10 cellular contexts compared by ENCODE assay signal in genomic region chr5:146947181-146947941, GRCh38.
DNase-seq lines count a peak whose midpoint lies in the region; ATAC-seq and TF ChIP-seq lines count a peak whose summit lies in the region.
"Had no signal": no experiment of that assay in that cellular context is flagged by ENCODE, and none has a peak within 500 bp of the region (broad histone marks: within the 10 kb centered on the region; RNA-seq: fewer than 3 reads in every experiment).

No MANE protein-coding gene starts in this region.

- no peak overlapping the region for H3K27ac ChIP-seq in DND-41 (ENCODE audit: low read length)
- H3K27ac ChIP-seq: SJCRH30, thoracic aorta had no signal

- no peaks in the 10 kb centered on the region for H3K9me3 Mint-ChIP-seq in activated T-helper 1 cell treated with anti-CD3 and anti-CD28 coated beads, Interleukin-12 subunit alpha, Interleukin-12 subunit beta, Interleukin-2, Interleukin-4 antibody, amounts not matched to agents 30 ng/mL and 10 ng/mL and 1 ng/mL, durations not matched to agents 14 hours and 24 hours and 36 hours

- 0 out of 3 replicates have a peak, but pooled peaks have one; percentile 42 for ATAC-seq in DND-41 (ENCODE audit: insufficient read depth, low read depth)
- peak; percentile 66 for ATAC-seq in GM21576 (IDR thresholded peaks at IDR 0.05; ENCODE audit: unreplicated experiment)

- TF ChIP-seq CTCF in DND-41 (IDR thresholded peaks at IDR 0.05; ENCODE audit: borderline replicate concordance, extremely low read depth, low read length, poor library complexity, severe bottlenecking) = peak; percentile 58
- TF ChIP-seq CTCF in fibroblast of pulmonary artery (IDR thresholded peaks at IDR 0.05; ENCODE audit: low read length, missing control alignments) = peak; percentile 19

- intact Hi-C loops in activated T-helper 1 cell treated with anti-CD3 and anti-CD28 coated beads, Interleukin-12 subunit alpha, Interleukin-12 subunit beta, Interleukin-2, Interleukin-4 antibody, amounts not matched to agents 30 ng/mL and 10 ng/mL and 1 ng/mL, durations not matched to agents 14 hours and 24 hours and 36 hours (cut with micrococcal nuclease) = no loop called here

- no peaks in the 10 kb centered on the region for H4K20me1 ChIP-seq in DND-41 (ENCODE audit: insufficient read depth, low read length)

- H3K4me1 ChIP-seq in DND-41 (ENCODE audit: insufficient read depth, low read length) (no peaks in the 10 kb centered on the region), NT2/D1 (ENCODE audit: insufficient read depth, insufficient read length) (no peaks in the 10 kb centered on the region)
- H3K4me1 ChIP-seq: SJCRH30 had no signal

- H2AFZ ChIP-seq in DND-41 (ENCODE audit: low read depth, low read length) = 0 out of 2 replicates have a peak overlapping the region, but pooled peaks have one; percentile 26

- no peak overlapping the region for H3K27ac Mint-ChIP-seq in activated T-helper 1 cell treated with anti-CD3 and anti-CD28 coated beads, Interleukin-12 subunit alpha, Interleukin-12 subunit beta, Interleukin-2, Interleukin-4 antibody, amounts not matched to agents 30 ng/mL and 10 ng/mL and 1 ng/mL, durations not matched to agents 14 hours and 24 hours and 36 hours

- H3K27me3 Mint-ChIP-seq in activated T-helper 1 cell treated with anti-CD3 and anti-CD28 coated beads, Interleukin-12 subunit alpha, Interleukin-12 subunit beta, Interleukin-2, Interleukin-4 antibody, amounts not matched to agents 30 ng/mL and 10 ng/mL and 1 ng/mL, durations not matched to agents 14 hours and 24 hours and 36 hours (ENCODE audit: insufficient read depth) = peaks cover 4% of the 10 kb centered on the region

- peak; percentile 14 for DNase-seq in DND-41
- peak; percentile 9 for DNase-seq in NT2/D1 (ENCODE audit: low read depth, low spot score)
- DNase-seq in fibroblast of pulmonary artery (ENCODE audit: low read depth) = peak; percentile 12
- DNase-seq in GF-D8 (lab: John Stamatoyannopoulos, UW) = no peak
- no peak for DNase-seq in activated T-helper 1 cell treated with anti-CD3 and anti-CD28 coated beads, Interleukin-12 subunit alpha, Interleukin-12 subunit beta, Interleukin-2, Interleukin-4 antibody, amounts not matched to agents 30 ng/mL and 10 ng/mL and 1 ng/mL, durations not matched to agents 14 hours and 24 hours and 36 hours (ENCODE audit: low spot score)
- no peak for DNase-seq in effector CD4-positive, alpha-beta T cell
- DNase-seq in cerebellum (ENCODE audit: low spot score) = no peak

- H3K27me3 ChIP-seq in DND-41 (ENCODE audit: insufficient read depth, low read length, poor library complexity) (peaks cover 3% of the 10 kb centered on the region), NT2/D1 (ENCODE audit: insufficient read depth, insufficient read length) (no peaks in the 10 kb centered on the region)

- no peaks in the 10 kb centered on the region for H3K36me3 Mint-ChIP-seq in activated T-helper 1 cell treated with anti-CD3 and anti-CD28 coated beads, Interleukin-12 subunit alpha, Interleukin-12 subunit beta, Interleukin-2, Interleukin-4 antibody, amounts not matched to agents 30 ng/mL and 10 ng/mL and 1 ng/mL, durations not matched to agents 14 hours and 24 hours and 36 hours (ENCODE audit: low read depth)

- H3K4me3 ChIP-seq in DND-41 (ENCODE audit: low read depth in 1 of 2, low read length in 2 of 2) (no peak overlapping the region), NT2/D1 (ENCODE audit: insufficient read length, low read depth) (no peak overlapping the region), fibroblast of pulmonary artery (replicated peaks; ENCODE audit: low read depth, low read length) (no peak overlapping the region)
- H3K4me3 ChIP-seq: SJCRH30, thoracic aorta had no signal

- H3K9ac ChIP-seq in DND-41 (ENCODE audit: low read depth, low read length) (no peak overlapping the region), NT2/D1 (ENCODE audit: insufficient read length, low read depth) (no peak overlapping the region)

- no peak overlapping the region for H3K4me2 ChIP-seq in DND-41 (ENCODE audit: insufficient read depth, low read length)

- peaks cover 4% of the 10 kb centered on the region for H3K4me1 Mint-ChIP-seq in activated T-helper 1 cell treated with anti-CD3 and anti-CD28 coated beads, Interleukin-12 subunit alpha, Interleukin-12 subunit beta, Interleukin-2, Interleukin-4 antibody, amounts not matched to agents 30 ng/mL and 10 ng/mL and 1 ng/mL, durations not matched to agents 14 hours and 24 hours and 36 hours (ENCODE audit: low read depth)

- H3K4me3 Mint-ChIP-seq in activated T-helper 1 cell treated with anti-CD3 and anti-CD28 coated beads, Interleukin-12 subunit alpha, Interleukin-12 subunit beta, Interleukin-2, Interleukin-4 antibody, amounts not matched to agents 30 ng/mL and 10 ng/mL and 1 ng/mL, durations not matched to agents 14 hours and 24 hours and 36 hours = no peak overlapping the region

- no peaks in the 10 kb centered on the region for H3K36me3 ChIP-seq in DND-41 (ENCODE audit: insufficient read depth, low read length)
- no peaks in the 10 kb centered on the region for H3K36me3 ChIP-seq in NT2/D1 (ENCODE audit: insufficient read depth, insufficient read length, low read length)
- H3K36me3 ChIP-seq: SJCRH30, thoracic aorta had no signal

- no peaks in the 10 kb centered on the region for H3K79me2 ChIP-seq in DND-41 (ENCODE audit: insufficient read depth, low read length)

- no peaks in the 10 kb centered on the region for H3K9me3 ChIP-seq in DND-41 (ENCODE audit: insufficient read depth, low read length, severe bottlenecking)
- no peaks in the 10 kb centered on the region for H3K9me3 ChIP-seq in NT2/D1 (ENCODE audit: insufficient read depth, low read length)
- H3K9me3 ChIP-seq: SJCRH30, thoracic aorta had no signal

Comparison
In these comparisons a context has a peak if more than half of its experiments do, and no peak if none do; other contexts are left out.
1. DNase-seq: peak in DND-41 (single experiment), NT2/D1 (single experiment) and fibroblast of pulmonary artery (single experiment); none in GF-D8 (single experiment), activated T-helper 1 cell treated with anti-CD3 and anti-CD28 coated beads, Interleukin-12 subunit alpha, Interleukin-12 subunit beta, Interleukin-2, Interleukin-4 antibody, amounts not matched to agents 30 ng/mL and 10 ng/mL and 1 ng/mL, durations not matched to agents 14 hours and 24 hours and 36 hours (single experiment), effector CD4-positive, alpha-beta T cell (single experiment) and cerebellum (single experiment).